ENCODE assay signal across 10 cellular contexts in genomic region chr2:24886640-24887324, GRCh38. TPM values are rescaled to one million over a fixed set of nuclear protein-coding genes. Genes with fewer than 3 reads are reported as not detected.
DNase-seq lines count a peak whose midpoint lies in the region; TF ChIP-seq lines count a peak whose summit lies in the region.
"Had no signal": no experiment of that assay in that cellular context is flagged by ENCODE, and none has a peak within 500 bp of the region (broad histone marks: within the 10 kb centered on the region; RNA-seq: fewer than 3 reads in every experiment).

No MANE protein-coding gene starts in this region.

- TF ChIP-seq CTCF in fibroblast of villous mesenchyme (IDR thresholded peaks at IDR 0.05; ENCODE audit: insufficient read depth, low read depth, low read length) (no peak), spleen (IDR thresholded peaks at IDR 0.05 in 8 of 11, conservative IDR thresholded peaks at IDR 0.05 in 3 of 11) (no peak), ovary (IDR thresholded peaks at IDR 0.05) (no peak), sigmoid colon (IDR thresholded peaks at IDR 0.05) (no peak), endodermal cell (conservative IDR thresholded peaks at IDR 0.05) (no peak)

- H3K4me3 ChIP-seq in fibroblast of villous mesenchyme (ENCODE audit: low read depth, low read length) (no peak overlapping the region), spleen (peak overlapping the region in 7 of 8 donors; percentile 3 to 62 (median 33)), ovary (no peak overlapping the region), sigmoid colon (no peak overlapping the region), endodermal cell (ENCODE audit: low read length) (no peak overlapping the region)

- no peak overlapping the region for H3K4me3 Mint-ChIP-seq in endodermal cell
- H3K4me3 Mint-ChIP-seq: activated naive CD4-positive, alpha-beta T cell treated with anti-CD3 and anti-CD28 coated beads, Interleukin-2, amount 50 U/mL, for 24 hours had no signal

- TF ChIP-seq POLR2A in GM19099 (IDR thresholded peaks at IDR 0.05; ENCODE audit: extremely low read depth, insufficient read length, low read depth) = peak; percentile 18
- TF ChIP-seq POLR2A in spleen (IDR thresholded peaks at IDR 0.05) = no peak
- TF ChIP-seq POLR2A in ovary (IDR thresholded peaks at IDR 0.05) = no peak
- no peak for TF ChIP-seq POLR2A in sigmoid colon (IDR thresholded peaks at IDR 0.05)

- intact Hi-C loops in spleen (cut with DNase I; ENCODE audit: low total_unique reads) = no loop called here
- intact Hi-C loops in ovary (cut with DNase I) = no loop called here
- intact Hi-C loops in sigmoid colon (cut with DNase I) = no loop called here

- peaks cover 4% of the 10 kb centered on the region for H3K4me1 Mint-ChIP-seq in endodermal cell

- no peaks in the 10 kb centered on the region for H3K27me3 Mint-ChIP-seq in endodermal cell (ENCODE audit: insufficient read depth)
- H3K27me3 Mint-ChIP-seq: activated naive CD4-positive, alpha-beta T cell treated with anti-CD3 and anti-CD28 coated beads, Interleukin-2, amount 50 U/mL, for 24 hours had no signal

- TF ChIP-seq EP300 in ovary (IDR thresholded peaks at IDR 0.05) = no peak
- TF ChIP-seq EP300 in sigmoid colon (IDR thresholded peaks at IDR 0.05) = no peak

- H3K36me3 ChIP-seq in spleen (no peaks in the 10 kb centered on the region), ovary (no peaks in the 10 kb centered on the region), sigmoid colon (no peaks in the 10 kb centered on the region), endodermal cell (ENCODE audit: control insufficient read depth, insufficient read depth, low read length) (no peaks in the 10 kb centered on the region)

- DNase-seq in NCI-H69 (lab: John Stamatoyannopoulos, UW) (peak; percentile 1), fibroblast of villous mesenchyme (ENCODE audit: low read depth) (peak; percentile 43), spleen (peak; percentile 81), DMS79 treated with DMSO at 0.1 percent for 48 hours (lab: John Stamatoyannopoulos, UW) (no peak), ovary (no peak), sigmoid colon (no peak), endodermal cell (no peak)
- DNase-seq: stimulated activated CD4-positive, alpha-beta T cell treated with anti-CD3 and anti-CD28 coated beads, Interleukin-4, amount 100 ng/mL, for 4 hours had no signal

- no peak overlapping the region for H3K27ac Mint-ChIP-seq in endodermal cell
- H3K27ac Mint-ChIP-seq: activated naive CD4-positive, alpha-beta T cell treated with anti-CD3 and anti-CD28 coated beads, Interleukin-2, amount 50 U/mL, for 24 hours had no signal

- H3K9me3 ChIP-seq in spleen (peaks cover 0 to 3% (median under 1%) of the 10 kb centered on the region in 8 donors), ovary (no peaks in the 10 kb centered on the region), sigmoid colon (no peaks in the 10 kb centered on the region), endodermal cell (ENCODE audit: control insufficient read depth, low read length) (peaks cover 3% of the 10 kb centered on the region)

- H3K27me3 ChIP-seq in spleen (replicated peaks in 1 of 7) = no peaks in the 10 kb centered on the region
- no peaks in the 10 kb centered on the region for H3K27me3 ChIP-seq in ovary
- H3K27me3 ChIP-seq in sigmoid colon = no peaks in the 10 kb centered on the region
- no peaks in the 10 kb centered on the region for H3K27me3 ChIP-seq in endodermal cell (ENCODE audit: control insufficient read depth, insufficient read depth, low read length, poor library complexity, severe bottlenecking)

- H3K27ac ChIP-seq in spleen (peak overlapping the region in 5 of 8 donors; percentile 29 to 64 (median 58)), ovary (peak overlapping the region in 1 of 2 donors; percentile 5), sigmoid colon (peak overlapping the region in 2 of 4 donors; percentile 20 to 48), endodermal cell (ENCODE audit: low read depth, low read length) (no peak overlapping the region)

- WGBS in spleen, 5 donors = 35 to 43% (median 38%) methylated on average over 18 to 19 of the region's 19 CpGs
- WGBS in ovary, 3 donors = 65 to 68% (median 66%) methylated on average over 19 of the region's 19 CpGs
- WGBS in sigmoid colon, 2 donors = 49 to 86% methylated on average over 19 of the region's 19 CpGs
- WGBS in endodermal cell (ENCODE audit: insufficient coverage in 1 of 2, insufficient read length in 1 of 2), 2 experiments = 81 to 89% methylated on average over 12 to 19 of the region's 19 CpGs

- H3K9me3 Mint-ChIP-seq in endodermal cell = no peaks in the 10 kb centered on the region
- H3K9me3 Mint-ChIP-seq: activated naive CD4-positive, alpha-beta T cell treated with anti-CD3 and anti-CD28 coated beads, Interleukin-2, amount 50 U/mL, for 24 hours had no signal

- no peak overlapping the region for H3K9ac ChIP-seq in endodermal cell (ENCODE audit: extremely low read depth, low read length, poor library complexity, severe bottlenecking)

- no peaks in the 10 kb centered on the region for H3K36me3 Mint-ChIP-seq in endodermal cell (ENCODE audit: low read depth)

- H3K4me1 ChIP-seq in spleen = peaks cover 0 to 37% (median 21%) of the 10 kb centered on the region in 6 donors
- H3K4me1 ChIP-seq in ovary (ENCODE audit: insufficient read depth) = peaks cover 17% of the 10 kb centered on the region
- no peaks in the 10 kb centered on the region for H3K4me1 ChIP-seq in sigmoid colon
- H3K4me1 ChIP-seq in endodermal cell (ENCODE audit: control insufficient read depth, insufficient read depth, low read length) = no peaks in the 10 kb centered on the region

RNA-seq across cellular contexts. Expression of gene ADCY3, which starts 33.3 kb away (rescaled TPM):
- total RNA-seq in fibroblast of villous mesenchyme (39.0 and 43.2 TPM in 2 replicates), spleen (10 to 100 TPM; 39.6 to 61.5 (median 58.2) TPM), ovary (100 to 1,000 TPM in 3 of 7 donors, 10 to 100 TPM in 4; 27.1 to 150 (median 97.4) TPM), sigmoid colon (10 to 100 TPM; 17.5 to 43.8 (median 22.5) TPM), endodermal cell (10 to 100 TPM; 29.8 to 41.2 TPM)
- polyA plus RNA-seq in spleen (10 to 100 TPM; 36.5 to 53.1 (median 42.4) TPM), ovary (100 to 1,000 TPM in 1 of 2 donors, 10 to 100 TPM in 1; 65.1 to 104 TPM), sigmoid colon (10 to 100 TPM in 1 of 3 donors, 1 to 10 TPM in 2; 3.5 to 38.9 (median 4.8) TPM)
- 24.9 TPM for polyA plus RNA-seq in endodermal cell (2013, experiment 1 of 2)
- polyA plus RNA-seq in endodermal cell (2013, experiment 2 of 2) = 21.3 TPM

Comparison
In these comparisons a context has a peak if more than half of its experiments do, and no peak if none do; other contexts are left out.
1. DNase-seq: peak in NCI-H69 (single experiment), fibroblast of villous mesenchyme (single experiment) and spleen (single experiment); none in DMS79 treated with DMSO at 0.1 percent for 48 hours (single experiment), ovary (0 of 5), sigmoid colon (single experiment) and endodermal cell (single experiment).
2. H3K4me3 ChIP-seq: peak in spleen (7 of 8); none in fibroblast of villous mesenchyme (single experiment), ovary (single experiment), sigmoid colon (0 of 4) and endodermal cell (single experiment).